10 cellular contexts compared by ENCODE assay signal in genomic region chr5:123785160-123786001, GRCh38.
DNase-seq lines count a peak whose midpoint lies in the region; ATAC-seq and TF ChIP-seq lines count a peak whose summit lies in the region.
"Had no signal": no experiment of that assay in that cellular context is flagged by ENCODE, and none has a peak within 500 bp of the region (broad histone marks: within the 10 kb centered on the region; RNA-seq: fewer than 3 reads in every experiment).

No MANE protein-coding gene starts in this region.

- peak overlapping the region; percentile 64 for H3K4me3 Mint-ChIP-seq in chondrocyte (ENCODE audit: unreplicated experiment)
- peak overlapping the region; percentile 31 for H3K4me3 Mint-ChIP-seq in neural progenitor cell
- H3K4me3 Mint-ChIP-seq in activated naive CD8-positive, alpha-beta T cell treated with anti-CD3 and anti-CD28 coated beads, Interleukin-2, amount 50 U/mL, for 24 hours: no peak overlapping the region

- peaks cover 36% of the 10 kb centered on the region for H3K4me1 ChIP-seq in neural progenitor cell

- no peak overlapping the region for H3K4me3 ChIP-seq in neural progenitor cell
- H3K4me3 ChIP-seq: GM12878 had no signal

- TF ChIP-seq CTCF in chondrocyte (IDR thresholded peaks at IDR 0.05) (peak; percentile 8), neural progenitor cell (IDR thresholded peaks at IDR 0.05) (no peak)

- H3K36me3 ChIP-seq in neural progenitor cell: no peaks in the 10 kb centered on the region

- H3K36me3 Mint-ChIP-seq in chondrocyte (ENCODE audit: low read depth) (peaks cover 13% of the 10 kb centered on the region), neural progenitor cell (peaks cover 9% of the 10 kb centered on the region)
- no peaks in the 10 kb centered on the region for H3K36me3 Mint-ChIP-seq in activated naive CD8-positive, alpha-beta T cell treated with anti-CD3 and anti-CD28 coated beads, Interleukin-2, amount 50 U/mL, for 24 hours (ENCODE audit: low read depth)

- H3K27ac Mint-ChIP-seq in chondrocyte (ENCODE audit: unreplicated experiment) (peak overlapping the region; percentile 67), neural progenitor cell (peak overlapping the region; percentile 57)
- no peak overlapping the region for H3K27ac Mint-ChIP-seq in activated naive CD8-positive, alpha-beta T cell treated with anti-CD3 and anti-CD28 coated beads, Interleukin-2, amount 50 U/mL, for 24 hours

- peak; percentile 13 for DNase-seq in ELR (ENCODE audit: low read depth)
- DNase-seq in NCI-H2196 (lab: John Stamatoyannopoulos, UW; ENCODE audit: unreplicated experiment): peak; percentile 75
- DNase-seq in chondrocyte (ENCODE audit: low spot score): no peak
- DNase-seq in neural progenitor cell (ENCODE audit: low spot score): peak; percentile 5
- no peak for DNase-seq in Ammon's horn (ENCODE audit: low spot score)
- DNase-seq in activated CD4-positive, alpha-beta T cell treated with anti-CD3 and anti-CD28 coated beads for 1 hour: no peak
- DNase-seq in activated naive CD8-positive, alpha-beta T cell treated with anti-CD3 and anti-CD28 coated beads, Interleukin-2, amount 50 U/mL, for 24 hours: no peak
- DNase-seq: activated naive CD4-positive, alpha-beta T cell had no signal

- H3F3A ChIP-seq in neural progenitor cell (ENCODE audit: low read depth): no peaks in the 10 kb centered on the region

- peak overlapping the region; percentile 30 for H3K4me2 ChIP-seq in neural progenitor cell

- H3K9me3 Mint-ChIP-seq in chondrocyte (ENCODE audit: low read depth): peaks cover 20% of the 10 kb centered on the region
- peaks cover 23% of the 10 kb centered on the region for H3K9me3 Mint-ChIP-seq in neural progenitor cell
- peaks cover 11% of the 10 kb centered on the region for H3K9me3 Mint-ChIP-seq in activated naive CD8-positive, alpha-beta T cell treated with anti-CD3 and anti-CD28 coated beads, Interleukin-2, amount 50 U/mL, for 24 hours

- H2AFZ ChIP-seq in neural progenitor cell (replicated peaks): peak overlapping the region; percentile 78

- no peaks in the 10 kb centered on the region for H3K4me1 Mint-ChIP-seq in chondrocyte (ENCODE audit: low read depth)
- H3K4me1 Mint-ChIP-seq in neural progenitor cell: peaks cover 22% of the 10 kb centered on the region
- no peaks in the 10 kb centered on the region for H3K4me1 Mint-ChIP-seq in activated naive CD8-positive, alpha-beta T cell treated with anti-CD3 and anti-CD28 coated beads, Interleukin-2, amount 50 U/mL, for 24 hours

- no peaks in the 10 kb centered on the region for H3K79me2 ChIP-seq in neural progenitor cell (ENCODE audit: low read depth)

- no peaks in the 10 kb centered on the region for H3K27me3 ChIP-seq in neural progenitor cell

- no peaks in the 10 kb centered on the region for H4K20me1 ChIP-seq in neural progenitor cell (ENCODE audit: low read depth)

- peak overlapping the region; percentile 27 for H3K9ac ChIP-seq in neural progenitor cell

- no peak for ATAC-seq in HG03520 (IDR thresholded peaks at IDR 0.05; ENCODE audit: unreplicated experiment)
- no peak for ATAC-seq in activated naive CD8-positive, alpha-beta T cell treated with anti-CD3 and anti-CD28 coated beads, Interleukin-2, amount 50 U/mL, for 24 hours
- ATAC-seq: GM12878 had no signal

- no peaks in the 10 kb centered on the region for H3K9me3 ChIP-seq in neural progenitor cell (ENCODE audit: low read depth)

- peak overlapping the region; percentile 9 for H3K27ac ChIP-seq in neural progenitor cell

- H3K27me3 Mint-ChIP-seq in chondrocyte (ENCODE audit: low read depth) (no peaks in the 10 kb centered on the region), neural progenitor cell (ENCODE audit: insufficient read depth, low read depth) (no peaks in the 10 kb centered on the region)
- H3K27me3 Mint-ChIP-seq in activated naive CD8-positive, alpha-beta T cell treated with anti-CD3 and anti-CD28 coated beads, Interleukin-2, amount 50 U/mL, for 24 hours: no peaks in the 10 kb centered on the region

Comparison
In these comparisons a context has a peak if more than half of its experiments do, and no peak if none do; other contexts are left out.
1. DNase-seq: peak in ELR (single experiment), NCI-H2196 (single experiment) and neural progenitor cell (single experiment); none in chondrocyte (single experiment), Ammon's horn (single experiment), activated CD4-positive, alpha-beta T cell treated with anti-CD3 and anti-CD28 coated beads for 1 hour (single experiment) and activated naive CD8-positive, alpha-beta T cell treated with anti-CD3 and anti-CD28 coated beads, Interleukin-2, amount 50 U/mL, for 24 hours (single experiment).